In genomic region chr5:105836906-105837305, GRCh38 we compare ENCODE assay signal across 21 cellular contexts.
DNase-seq lines count a peak whose midpoint lies in the region; ATAC-seq and TF ChIP-seq lines count a peak whose summit lies in the region.
"Had no signal": no experiment of that assay in that cellular context is flagged by ENCODE, and none has a peak within 500 bp of the region (broad histone marks: within the 10 kb centered on the region; RNA-seq: fewer than 3 reads in every experiment).

No MANE protein-coding gene starts in this region.

- H3K4me1 Mint-ChIP-seq in chondrocyte (ENCODE audit: low read depth) = peaks cover 15% of the 10 kb centered on the region
- H3K4me1 Mint-ChIP-seq in activated naive CD4-positive, alpha-beta T cell treated with anti-CD3 and anti-CD28 coated beads, Interleukin-2, amount 10 ng/mL, durations not matched to agents 7 days and 5 days = no peaks in the 10 kb centered on the region
- H3K4me1 Mint-ChIP-seq: CD4-positive, alpha-beta memory T cell had no signal

- CTCF ChIA-PET in activated naive CD4-positive, alpha-beta T cell treated with anti-CD3 and anti-CD28 coated beads, Interleukin-2, amount 10 ng/mL, durations not matched to agents 7 days and 5 days (lab: Charles Lee) = no interaction called here

- DNase-seq in chondrocyte (ENCODE audit: low spot score) (no peak), fibroblast of villous mesenchyme (ENCODE audit: low read depth) (peak; percentile 22), skeletal muscle cell (ENCODE audit: low read depth) (peak; percentile 18), NCI-H1694 (lab: John Stamatoyannopoulos, UW) (no peak), left lobe of liver (ENCODE audit: low spot score) (no peak)
- no peak for DNase-seq in activated naive CD4-positive, alpha-beta T cell treated with anti-CD3 and anti-CD28 coated beads, Interleukin-2, amount 10 ng/mL, durations not matched to agents 7 days and 5 days
- DNase-seq: ACHN; CD4-positive, alpha-beta memory T cell; DND-41; KBM-7; NCI-H1092; NCI-H1436; NCI-H1930; NCI-H524 had no signal

- no peaks in the 10 kb centered on the region for H4K20me1 ChIP-seq in BLaER1 treated with 17β-estradiol and CSF1 and Interleukin-3, amounts not matched to agents 10 nM and 100 nM
- H4K20me1 ChIP-seq: BLaER1 had no signal

- peaks cover 0 to 17% (median 2%) of the 10 kb centered on the region in 10 experiments; a peak in 5 of 20 replicates for H3K4me1 ChIP-seq in BLaER1 treated with 17β-estradiol and CSF1 and Interleukin-3, amounts not matched to agents 10 nM and 100 nM
- H3K4me1 ChIP-seq: BLaER1, SJSA1 had no signal

- H3K36me3 Mint-ChIP-seq in chondrocyte (ENCODE audit: low read depth) = no peaks in the 10 kb centered on the region
- no peaks in the 10 kb centered on the region for H3K36me3 Mint-ChIP-seq in activated naive CD4-positive, alpha-beta T cell treated with anti-CD3 and anti-CD28 coated beads, Interleukin-2, amount 10 ng/mL, durations not matched to agents 7 days and 5 days
- H3K36me3 Mint-ChIP-seq: CD4-positive, alpha-beta memory T cell had no signal

- H3K27me3 ChIP-seq in BLaER1 treated with 17β-estradiol and CSF1 and Interleukin-3, amounts not matched to agents 10 nM and 100 nM = no peaks in the 10 kb centered on the region
- H3K27me3 ChIP-seq: BLaER1, SJSA1 had no signal

- H3K9me3 ChIP-seq in BLaER1 treated with 17β-estradiol and CSF1 and Interleukin-3, amounts not matched to agents 10 nM and 100 nM (replicated peaks in 1 of 11) = peaks cover 0 to 13% (median 0%) of the 10 kb centered on the region in 11 experiments; a peak in 2 of 22 replicates
- H3K9me3 ChIP-seq: BLaER1 had no signal

- no peaks in the 10 kb centered on the region for H3K27me3 Mint-ChIP-seq in chondrocyte (ENCODE audit: low read depth)
- H3K27me3 Mint-ChIP-seq in activated naive CD4-positive, alpha-beta T cell treated with anti-CD3 and anti-CD28 coated beads, Interleukin-2, amount 10 ng/mL, durations not matched to agents 7 days and 5 days = no peaks in the 10 kb centered on the region
- H3K27me3 Mint-ChIP-seq: CD4-positive, alpha-beta memory T cell had no signal

- ATAC-seq in left lobe of liver (no peak), GM19463 (IDR thresholded peaks at IDR 0.05; ENCODE audit: unreplicated experiment) (no peak)
- ATAC-seq: GM12878, HCT116 had no signal

- H3K27ac Mint-ChIP-seq in chondrocyte (ENCODE audit: unreplicated experiment) = peak overlapping the region; percentile 70
- H3K27ac Mint-ChIP-seq in activated naive CD4-positive, alpha-beta T cell treated with anti-CD3 and anti-CD28 coated beads, Interleukin-2, amount 10 ng/mL, durations not matched to agents 7 days and 5 days = no peak overlapping the region
- H3K27ac Mint-ChIP-seq: CD4-positive, alpha-beta memory T cell had no signal

- no peak overlapping the region for H3K4me3 ChIP-seq in BLaER1 treated with 17β-estradiol and CSF1 and Interleukin-3, amounts not matched to agents 10 nM and 100 nM
- no peak overlapping the region for H3K4me3 ChIP-seq in fibroblast of villous mesenchyme (ENCODE audit: low read depth, low read length)
- H3K4me3 ChIP-seq in skeletal muscle cell (ENCODE audit: low read depth, low read length) = no peak overlapping the region
- H3K4me3 ChIP-seq: BLaER1, GM12878, SJSA1 had no signal

- no peak overlapping the region for H3K9ac ChIP-seq in BLaER1 treated with 17β-estradiol and CSF1 and Interleukin-3, amounts not matched to agents 10 nM and 100 nM
- H3K9ac ChIP-seq: BLaER1 had no signal

- no peaks in the 10 kb centered on the region for H3K36me3 ChIP-seq in BLaER1 treated with 17β-estradiol and CSF1 and Interleukin-3, amounts not matched to agents 10 nM and 100 nM
- H3K36me3 ChIP-seq: BLaER1, SJSA1 had no signal

- peaks cover 2% of the 10 kb centered on the region for H3K9me3 Mint-ChIP-seq in chondrocyte (ENCODE audit: low read depth)
- peaks cover 7% of the 10 kb centered on the region for H3K9me3 Mint-ChIP-seq in activated naive CD4-positive, alpha-beta T cell treated with anti-CD3 and anti-CD28 coated beads, Interleukin-2, amount 10 ng/mL, durations not matched to agents 7 days and 5 days

- H3K4me3 Mint-ChIP-seq in chondrocyte (ENCODE audit: unreplicated experiment) = no peak overlapping the region
- H3K4me3 Mint-ChIP-seq in activated naive CD4-positive, alpha-beta T cell treated with anti-CD3 and anti-CD28 coated beads, Interleukin-2, amount 10 ng/mL, durations not matched to agents 7 days and 5 days = no peak overlapping the region
- H3K4me3 Mint-ChIP-seq: CD4-positive, alpha-beta memory T cell had no signal

- H3K27ac ChIP-seq in BLaER1 treated with 17β-estradiol and CSF1 and Interleukin-3, amounts not matched to agents 10 nM and 100 nM = peak overlapping the region in 7 of 11 experiments; percentile 4 to 57 (median 35); a peak in 9 of 22 replicates
- H3K27ac ChIP-seq: 22Rv1, BLaER1, SJSA1 had no signal

- TF ChIP-seq CTCF in chondrocyte (IDR thresholded peaks at IDR 0.05) = no peak
- no peak for TF ChIP-seq CTCF in fibroblast of villous mesenchyme (IDR thresholded peaks at IDR 0.05; ENCODE audit: insufficient read depth, low read depth, low read length)

- peak overlapping the region in 1 of 11 experiments; percentile 40; a peak in 2 of 22 replicates for H3K4me2 ChIP-seq in BLaER1 treated with 17β-estradiol and CSF1 and Interleukin-3, amounts not matched to agents 10 nM and 100 nM
- H3K4me2 ChIP-seq: BLaER1 had no signal

Comparison
In these comparisons a context has a peak if more than half of its experiments do, and no peak if none do; other contexts are left out.
1. DNase-seq: peak in fibroblast of villous mesenchyme (single experiment) and skeletal muscle cell (single experiment); none in chondrocyte (single experiment), NCI-H1694 (single experiment), activated naive CD4-positive, alpha-beta T cell treated with anti-CD3 and anti-CD28 coated beads, Interleukin-2, amount 10 ng/mL, durations not matched to agents 7 days and 5 days (single experiment) and left lobe of liver (single experiment).